ENCODE assay signal across 8 cellular contexts in genomic region chr7:11212080-11212711, GRCh38.
DNase-seq lines count a peak whose midpoint lies in the region; ATAC-seq, FAIRE-seq and TF ChIP-seq lines count a peak whose summit lies in the region.

No MANE protein-coding gene starts in this region.

- CTCF ChIA-PET in AG04449 (lab: Yijun Ruan, JAX): interaction anchor here (0.7 to 4.0 kb wide), 27 partner anchors 10 to 323 kb away, joined by 3 to 45 read pairs (median 4); partner anchors contain the start of gene PHF14

- peak; percentile 76 for FAIRE-seq in GM12892 (lab: Jason Lieb, UNC)
- FAIRE-seq in bronchial epithelial cell (lab: Jason Lieb, UNC): no peak

- no peaks in the 10 kb centered on the region for H3K27me3 ChIP-seq in bronchial epithelial cell (ENCODE audit: control insufficient read depth, insufficient read depth, low read length)
- no peaks in the 10 kb centered on the region for H3K27me3 ChIP-seq in kidney epithelial cell (ENCODE audit: control insufficient read depth, insufficient read depth, low read length)

- H3K36me3 ChIP-seq in bronchial epithelial cell (ENCODE audit: control insufficient read depth, insufficient read depth, low read length) (no peaks in the 10 kb centered on the region), kidney epithelial cell (ENCODE audit: control insufficient read depth, insufficient read depth, low read length) (no peaks in the 10 kb centered on the region)

- DNase-seq in AG04449 (ENCODE audit: low read depth, low spot score) (peak; percentile 10), GM12892 (ENCODE audit: insufficient read length) (no peak), NCI-H1105 (lab: John Stamatoyannopoulos, UW) (peak; percentile 68), SW480 (ENCODE audit: low spot score) (peak; percentile 76), bronchial epithelial cell (ENCODE audit: low read depth) (peak; percentile 61), kidney epithelial cell (ENCODE audit: low read depth) (peak; percentile 21)
- peak; percentile 26 to 38 for DNase-seq in stimulated activated CD4-positive, alpha-beta T cell treated with anti-CD3 and anti-CD28 coated beads, Interleukin-2, amount 100 ng/mL, for 48 hours

- no peak for TF ChIP-seq POLR2A in GM12892 (IDR thresholded peaks at IDR 0.05; ENCODE audit: low read depth, low read length)

- TF ChIP-seq CTCF in AG04449 (IDR thresholded peaks at IDR 0.05; ENCODE audit: insufficient read depth, low read length, missing control alignments): peak; percentile 71
- peak; percentile 79 for TF ChIP-seq CTCF in bronchial epithelial cell (IDR thresholded peaks at IDR 0.05; ENCODE audit: insufficient read depth, low read length, severe bottlenecking)
- TF ChIP-seq CTCF in kidney epithelial cell (IDR thresholded peaks at IDR 0.05; ENCODE audit: insufficient read depth, low read length, poor library complexity, severe bottlenecking): peak; percentile 86

- ATAC-seq in HG02763 (IDR thresholded peaks at IDR 0.05; ENCODE audit: unreplicated experiment): peak; percentile 85

- H3K4me3 ChIP-seq in AG04449 (ENCODE audit: low read depth, low read length) (no peak overlapping the region), bronchial epithelial cell (ENCODE audit: low read depth, low read length) (no peak overlapping the region), kidney epithelial cell (ENCODE audit: low read depth, low read length) (no peak overlapping the region)

- POLR2A ChIA-PET in AG04449 (lab: Yijun Ruan, JAX): no interaction called here
